In the genomic region with DNA sequence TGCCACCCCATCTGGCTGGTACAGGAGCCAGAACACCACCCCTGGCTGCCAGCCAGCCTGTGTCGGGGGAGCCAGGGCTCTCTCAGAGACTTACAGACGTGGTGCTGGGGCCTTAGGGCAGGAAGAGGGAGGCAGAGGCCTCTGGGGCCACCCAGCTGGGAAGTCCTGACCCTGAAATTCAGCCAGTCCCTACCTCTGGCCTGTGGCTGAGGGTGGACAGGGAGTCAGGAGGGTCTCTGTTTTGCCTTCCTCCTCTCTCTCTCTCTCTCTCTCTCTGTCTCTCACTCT, we compare ENCODE assay signal across 11 cellular contexts. TPM values are rescaled to one million over a fixed set of nuclear protein-coding genes. Genes with fewer than 3 reads are reported as not detected.
A peak's percentile ranks its signal among the peaks of the same experiment; 100 is the strongest.
DNase-seq lines count a peak whose midpoint lies in the region; ATAC-seq, FAIRE-seq and TF ChIP-seq lines count a peak whose summit lies in the region.
"Had no signal": no experiment of that assay in that cellular context is flagged by ENCODE, and none has a peak within 500 bp of the region (broad histone marks: within the 10 kb centered on the region; RNA-seq: fewer than 3 reads in every experiment).

No MANE protein-coding gene starts in this region.

- no peak overlapping the region for H3K27ac ChIP-seq in kidney (ENCODE audit: low read depth in 2 of 2, low read length in 2 of 2)
- peak overlapping the region; percentile 98 for H3K27ac ChIP-seq in stomach smooth muscle (ENCODE audit: low read length)

- intact Hi-C loops in kidney (cut with DNase I), result no loop called here

- H3K4me1 ChIP-seq in kidney (ENCODE audit: control insufficient read depth in 1 of 2, insufficient read depth in 1 of 2, low read depth in 1 of 2, low read length in 2 of 2) (peaks cover 18 to 20% of the 10 kb centered on the region in 2 donors), stomach smooth muscle (ENCODE audit: control insufficient read depth, insufficient read depth, low read length) (peaks cover 66% of the 10 kb centered on the region)

- H3K9ac ChIP-seq in kidney (ENCODE audit: low read length in 2 of 2), result peak overlapping the region in 1 of 2 donors; percentile 26
- H3K9ac ChIP-seq in stomach smooth muscle (ENCODE audit: low read length in 2 of 2), result peak overlapping the region; percentile 71 to 72

- FAIRE-seq in RCC 7860 (lab: Jason Lieb, UNC) (no peak), kidney (lab: Jason Lieb, UNC) (no peak)
- FAIRE-seq: GM18507 had no signal

- no peaks in the 10 kb centered on the region for H3K27me3 ChIP-seq in stomach smooth muscle (ENCODE audit: control insufficient read depth in 1 of 2, insufficient read depth in 2 of 2, low read length in 2 of 2)

- H3K9me3 Mint-ChIP-seq in activated CD4-positive, alpha-beta memory T cell treated with anti-CD3 and anti-CD28 coated beads, Interleukin-2, amount 10 ng/mL, durations not matched to agents 7 days and 5 days, result no peaks in the 10 kb centered on the region
- no peaks in the 10 kb centered on the region for H3K9me3 Mint-ChIP-seq in activated CD8-positive, alpha-beta T cell treated with anti-CD3 and anti-CD28 coated beads, Interleukin-2, amount 10 ng/mL, durations not matched to agents 7 days and 5 days (ENCODE audit: insufficient read depth)
- H3K9me3 Mint-ChIP-seq: stimulated activated naive CD8-positive, alpha-beta T cell treated with anti-CD3 and anti-CD28 coated beads, Interleukin-15, Interleukin-2, amounts not matched to agents 100 ng/mL and 50 ng/mL, for 24 hours had no signal

- H3K4me3 ChIP-seq in kidney (ENCODE audit: low read length in 2 of 2), result no peak overlapping the region
- H3K4me3 ChIP-seq in stomach smooth muscle (ENCODE audit: low read length in 2 of 2), result no peak overlapping the region

- no peak overlapping the region for H3K4me3 Mint-ChIP-seq in activated CD4-positive, alpha-beta memory T cell treated with anti-CD3 and anti-CD28 coated beads, Interleukin-2, amount 10 ng/mL, durations not matched to agents 7 days and 5 days
- no peak overlapping the region for H3K4me3 Mint-ChIP-seq in activated CD8-positive, alpha-beta T cell treated with anti-CD3 and anti-CD28 coated beads, Interleukin-2, amount 10 ng/mL, durations not matched to agents 7 days and 5 days
- H3K4me3 Mint-ChIP-seq: stimulated activated naive CD8-positive, alpha-beta T cell treated with anti-CD3 and anti-CD28 coated beads, Interleukin-15, Interleukin-2, amounts not matched to agents 100 ng/mL and 50 ng/mL, for 24 hours had no signal

- TF ChIP-seq CTCF in kidney (IDR thresholded peaks at IDR 0.05; ENCODE audit: borderline replicate concordance, extremely low read depth, insufficient read depth), result no peak

- no peaks in the 10 kb centered on the region for H3K36me3 Mint-ChIP-seq in activated CD4-positive, alpha-beta memory T cell treated with anti-CD3 and anti-CD28 coated beads, Interleukin-2, amount 10 ng/mL, durations not matched to agents 7 days and 5 days (ENCODE audit: low read depth)
- H3K36me3 Mint-ChIP-seq in activated CD8-positive, alpha-beta T cell treated with anti-CD3 and anti-CD28 coated beads, Interleukin-2, amount 10 ng/mL, durations not matched to agents 7 days and 5 days (ENCODE audit: low read depth), result no peaks in the 10 kb centered on the region

- peaks cover 5% of the 10 kb centered on the region for H3K4me1 Mint-ChIP-seq in activated CD4-positive, alpha-beta memory T cell treated with anti-CD3 and anti-CD28 coated beads, Interleukin-2, amount 10 ng/mL, durations not matched to agents 7 days and 5 days
- H3K4me1 Mint-ChIP-seq in activated CD8-positive, alpha-beta T cell treated with anti-CD3 and anti-CD28 coated beads, Interleukin-2, amount 10 ng/mL, durations not matched to agents 7 days and 5 days (ENCODE audit: low read depth), result no peaks in the 10 kb centered on the region

- POLR2A ChIA-PET in activated CD4-positive, alpha-beta memory T cell treated with anti-CD3 and anti-CD28 coated beads, Interleukin-2, amount 10 ng/mL, durations not matched to agents 7 days and 5 days (lab: Charles Lee), result no interaction called here
- POLR2A ChIA-PET in activated CD8-positive, alpha-beta T cell treated with anti-CD3 and anti-CD28 coated beads, Interleukin-2, amount 10 ng/mL, durations not matched to agents 7 days and 5 days (lab: Charles Lee), result no interaction called here
- POLR2A ChIA-PET in HEK293T (lab: Yijun Ruan, JAX), result interaction anchor here (1.4 to 2.5 kb wide), 3 partner anchors 11 to 53 kb away, joined by 4 to 12 read pairs (median 9); no protein-coding TSS in a partner anchor

- DNase-seq in HT-29 (ENCODE audit: low spot score) (peak; percentile 93), RCC 7860 (ENCODE audit: low spot score) (peak; percentile 4), kidney (peak; percentile 88), hepatic stellate cell (ENCODE audit: low spot score) (no peak), HEK293T (ENCODE audit: extremely low spot score) (no peak)
- no peak for DNase-seq in activated CD4-positive, alpha-beta memory T cell treated with anti-CD3 and anti-CD28 coated beads, Interleukin-2, amount 10 ng/mL, durations not matched to agents 7 days and 5 days
- DNase-seq in activated CD8-positive, alpha-beta T cell treated with anti-CD3 and anti-CD28 coated beads, Interleukin-2, amount 10 ng/mL, durations not matched to agents 7 days and 5 days, result no peak
- DNase-seq: effector CD8-positive, alpha-beta T cell had no signal

- CTCF ChIA-PET in activated CD4-positive, alpha-beta memory T cell treated with anti-CD3 and anti-CD28 coated beads, Interleukin-2, amount 10 ng/mL, durations not matched to agents 7 days and 5 days (lab: Charles Lee), result no interaction called here
- CTCF ChIA-PET in activated CD8-positive, alpha-beta T cell treated with anti-CD3 and anti-CD28 coated beads, Interleukin-2, amount 10 ng/mL, durations not matched to agents 7 days and 5 days (lab: Charles Lee), result no interaction called here
- CTCF ChIA-PET in HEK293T (lab: Yijun Ruan, JAX), result no interaction called here

- H3K27me3 Mint-ChIP-seq in activated CD4-positive, alpha-beta memory T cell treated with anti-CD3 and anti-CD28 coated beads, Interleukin-2, amount 10 ng/mL, durations not matched to agents 7 days and 5 days, result peaks cover under 1% of the 10 kb centered on the region
- no peaks in the 10 kb centered on the region for H3K27me3 Mint-ChIP-seq in activated CD8-positive, alpha-beta T cell treated with anti-CD3 and anti-CD28 coated beads, Interleukin-2, amount 10 ng/mL, durations not matched to agents 7 days and 5 days (ENCODE audit: low read depth)
- H3K27me3 Mint-ChIP-seq: stimulated activated naive CD8-positive, alpha-beta T cell treated with anti-CD3 and anti-CD28 coated beads, Interleukin-15, Interleukin-2, amounts not matched to agents 100 ng/mL and 50 ng/mL, for 24 hours had no signal

- ATAC-seq in activated CD8-positive, alpha-beta T cell treated with anti-CD3 and anti-CD28 coated beads, Interleukin-2, amount 10 ng/mL, durations not matched to agents 7 days and 5 days, result no peak

- H3K9me3 ChIP-seq in kidney (ENCODE audit: control insufficient read depth in 1 of 2, low read length in 2 of 2) (no peaks in the 10 kb centered on the region), stomach smooth muscle (ENCODE audit: control insufficient read depth in 2 of 2, low read length in 2 of 2) (no peaks in the 10 kb centered on the region)

- H3K36me3 ChIP-seq in kidney (ENCODE audit: control insufficient read depth in 1 of 2, insufficient read depth in 2 of 2, low read length in 2 of 2), result no peaks in the 10 kb centered on the region
- no peaks in the 10 kb centered on the region for H3K36me3 ChIP-seq in stomach smooth muscle (ENCODE audit: control insufficient read depth in 2 of 2, insufficient read depth in 2 of 2, low read length in 2 of 2)

- no peak overlapping the region for H3K27ac Mint-ChIP-seq in activated CD4-positive, alpha-beta memory T cell treated with anti-CD3 and anti-CD28 coated beads, Interleukin-2, amount 10 ng/mL, durations not matched to agents 7 days and 5 days
- no peak overlapping the region for H3K27ac Mint-ChIP-seq in activated CD8-positive, alpha-beta T cell treated with anti-CD3 and anti-CD28 coated beads, Interleukin-2, amount 10 ng/mL, durations not matched to agents 7 days and 5 days
- H3K27ac Mint-ChIP-seq: stimulated activated naive CD8-positive, alpha-beta T cell treated with anti-CD3 and anti-CD28 coated beads, Interleukin-15, Interleukin-2, amounts not matched to agents 100 ng/mL and 50 ng/mL, for 24 hours had no signal

TF ChIP-seq in HEK293T, 16 proteins besides CTCF, POLR2A, EP300 and RAD21:
- TF ChIP-seq, protein P1, sequence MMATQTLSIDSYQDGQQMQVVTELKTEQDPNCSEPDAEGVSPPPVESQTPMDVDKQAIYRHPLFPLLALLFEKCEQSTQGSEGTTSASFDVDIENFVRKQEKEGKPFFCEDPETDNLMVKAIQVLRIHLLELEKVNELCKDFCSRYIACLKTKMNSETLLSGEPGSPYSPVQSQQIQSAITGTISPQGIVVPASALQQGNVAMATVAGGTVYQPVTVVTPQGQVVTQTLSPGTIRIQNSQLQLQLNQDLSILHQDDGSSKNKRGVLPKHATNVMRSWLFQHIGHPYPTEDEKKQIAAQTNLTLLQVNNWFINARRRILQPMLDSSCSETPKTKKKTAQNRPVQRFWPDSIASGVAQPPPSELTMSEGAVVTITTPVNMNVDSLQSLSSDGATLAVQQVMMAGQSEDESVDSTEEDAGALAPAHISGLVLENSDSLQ (IDR thresholded peaks at IDR 0.05), result no peak
- TF ChIP-seq LEF1 (IDR thresholded peaks at IDR 0.05; ENCODE audit: borderline replicate concordance) (no peak), BHLHE40 (IDR thresholded peaks at IDR 0.05; ENCODE audit: borderline replicate concordance) (no peak), CTBP1 (IDR thresholded peaks at IDR 0.05; ENCODE audit: borderline replicate concordance) (no peak), ARNT (IDR thresholded peaks at IDR 0.05) (no peak), L3MBTL2 (conservative IDR thresholded peaks at IDR 0.05) (no peak), FOXA1 (IDR thresholded peaks at IDR 0.05) (no peak), ELF4 (IDR thresholded peaks at IDR 0.05) (no peak), FOXK2 (IDR thresholded peaks at IDR 0.05) (no peak), FOXM1 (IDR thresholded peaks at IDR 0.05; ENCODE audit: borderline replicate concordance) (no peak), NFRKB (IDR thresholded peaks at IDR 0.05) (no peak), SP1 (IDR thresholded peaks at IDR 0.05) (no peak)

RNA-seq across cellular contexts. Expression of a gene that starts 52.5 kb away (rescaled TPM):
- 4.7 and 4.8 TPM in 2 replicates for total RNA-seq in HT-29 (2014; rRNA removed; shearing (Covaris generic))
- 4.0 TPM for total RNA-seq in kidney
- polyA plus RNA-seq in kidney (ENCODE audit: insufficient read depth, low read depth, low replicate concordance), result 0.45 TPM
- 1 to 10 TPM; 1.7 to 1.8 TPM for total RNA-seq in activated CD4-positive, alpha-beta memory T cell treated with anti-CD3 and anti-CD28 coated beads, Interleukin-2, amount 10 ng/mL, durations not matched to agents 7 days and 5 days
- total RNA-seq in activated CD8-positive, alpha-beta T cell treated with anti-CD3 and anti-CD28 coated beads, Interleukin-2, amount 10 ng/mL, durations not matched to agents 7 days and 5 days, result 1 to 10 TPM; 3.6 to 4.1 TPM

Comparison
In these comparisons a context has a peak if more than half of its experiments do, and no peak if none do; other contexts are left out.
1. DNase-seq: peak in HT-29 (single experiment), RCC 7860 (single experiment) and kidney (single experiment); none in hepatic stellate cell (single experiment), activated CD4-positive, alpha-beta memory T cell treated with anti-CD3 and anti-CD28 coated beads, Interleukin-2, amount 10 ng/mL, durations not matched to agents 7 days and 5 days (single experiment), activated CD8-positive, alpha-beta T cell treated with anti-CD3 and anti-CD28 coated beads, Interleukin-2, amount 10 ng/mL, durations not matched to agents 7 days and 5 days (single experiment) and HEK293T (single experiment).